22 cellular contexts compared by ENCODE assay signal in the genomic region with DNA sequence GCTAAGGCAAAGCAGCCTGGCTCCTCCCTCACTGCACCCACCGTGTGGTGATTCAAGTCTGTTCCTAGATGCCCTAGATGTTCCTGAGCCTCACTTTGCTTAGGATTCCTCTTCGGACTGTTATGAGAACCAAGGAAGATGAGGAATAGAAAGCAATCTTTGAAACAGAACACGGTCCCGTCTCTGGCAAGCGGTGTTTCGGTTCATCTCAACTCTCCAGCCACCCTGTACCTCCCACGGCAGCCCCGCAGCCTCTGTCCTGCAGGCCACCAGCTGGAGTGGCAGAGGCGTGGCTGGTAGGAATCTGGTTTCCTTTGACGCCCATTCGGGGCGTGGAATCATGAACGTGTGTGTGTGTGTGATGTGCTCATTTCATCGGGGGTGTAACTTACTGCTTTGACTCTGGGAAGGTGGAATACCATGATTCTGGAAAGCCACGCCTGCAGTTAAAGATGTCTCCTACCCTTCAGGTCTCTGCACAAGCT. TPM values are rescaled to one million over a fixed set of nuclear protein-coding genes. Genes with fewer than 3 reads are reported as not detected.
"Had no signal": no experiment of that assay in that cellular context is flagged by ENCODE, and none has a peak within 500 bp of the region (broad histone marks: within the 10 kb centered on the region; RNA-seq: fewer than 3 reads in every experiment).

No MANE protein-coding gene starts in this region.

- H3K27ac Mint-ChIP-seq: activated B cell treated with CpG ODN at 0.5 μM for 24 hours; activated CD4-positive, alpha-beta memory T cell treated with anti-CD3 and anti-CD28 coated beads for 36 hours; activated naive CD8-positive, alpha-beta T cell; immature natural killer cell; natural killer cell treated with Interleukin-12 subunit alpha and Interleukin-12 subunit beta and Interleukin-15 and Interleukin-18, amount 100 ng/mL, for 72 hours; stimulated activated naive CD8-positive, alpha-beta T cell treated with anti-CD3 and anti-CD28 coated beads, Interleukin-15, amount 100 ng/mL, for 72 hours; T-helper 2 cell treated with Interferon-gamma antibody and Interleukin-4, amounts not matched to agents 5 μg/mL and 100 μg/mL, for 36 hours had no signal

- FAIRE-seq: endothelial cell of umbilical vein had no signal

- H3K4me3 ChIP-seq: cardiac muscle cell, esophagus muscularis mucosa, heart right ventricle, mucosa of descending colon, upper lobe of right lung had no signal

- H3K36me3 ChIP-seq: cardiac muscle cell, esophagus muscularis mucosa, heart right ventricle, upper lobe of right lung had no signal

- H3K4me1 ChIP-seq: parathyroid adenoma, upper lobe of right lung had no signal

- H3K27me3 ChIP-seq: heart right ventricle, upper lobe of right lung had no signal

- H3K27me3 Mint-ChIP-seq: activated CD4-positive, alpha-beta memory T cell treated with anti-CD3 and anti-CD28 coated beads for 36 hours; stimulated activated naive CD8-positive, alpha-beta T cell treated with anti-CD3 and anti-CD28 coated beads, Interleukin-15, amount 100 ng/mL, for 72 hours had no signal

- ATAC-seq: mucosa of descending colon; stimulated activated naive CD8-positive, alpha-beta T cell treated with anti-CD3 and anti-CD28 coated beads, Interleukin-15, amount 100 ng/mL, for 72 hours; upper lobe of right lung had no signal

- H3K27ac ChIP-seq: cardiac muscle cell, esophagus muscularis mucosa, heart right ventricle, parathyroid adenoma, upper lobe of right lung had no signal

- H3K9me3 Mint-ChIP-seq: activated B cell treated with CpG ODN at 0.5 μM for 24 hours; activated CD4-positive, alpha-beta memory T cell treated with anti-CD3 and anti-CD28 coated beads for 36 hours; natural killer cell treated with Interleukin-12 subunit alpha and Interleukin-12 subunit beta and Interleukin-15 and Interleukin-18, amount 100 ng/mL, for 72 hours; stimulated activated naive CD8-positive, alpha-beta T cell treated with anti-CD3 and anti-CD28 coated beads, Interleukin-15, amount 100 ng/mL, for 72 hours; T-helper 2 cell treated with Interferon-gamma antibody and Interleukin-4, amounts not matched to agents 5 μg/mL and 100 μg/mL, for 36 hours had no signal

- H3K4me3 Mint-ChIP-seq: activated B cell treated with CpG ODN at 0.5 μM for 24 hours; activated CD4-positive, alpha-beta memory T cell treated with anti-CD3 and anti-CD28 coated beads for 36 hours; activated naive CD8-positive, alpha-beta T cell; immature natural killer cell; natural killer cell treated with Interleukin-12 subunit alpha and Interleukin-12 subunit beta and Interleukin-15 and Interleukin-18, amount 100 ng/mL, for 72 hours; stimulated activated naive CD8-positive, alpha-beta T cell treated with anti-CD3 and anti-CD28 coated beads, Interleukin-15, amount 100 ng/mL, for 72 hours; T-helper 2 cell treated with Interferon-gamma antibody and Interleukin-4, amounts not matched to agents 5 μg/mL and 100 μg/mL, for 36 hours had no signal

- DNase-seq: activated B cell treated with CpG ODN at 0.5 μM for 24 hours; activated CD4-positive, alpha-beta memory T cell treated with anti-CD3 and anti-CD28 coated beads for 36 hours; activated CD4-positive, alpha-beta T cell treated with anti-CD3 and anti-CD28 coated beads for 4 hours; amniotic stem cell; dermis blood vessel endothelial cell; effector memory CD4-positive, alpha-beta T cell; heart right ventricle; immature natural killer cell; kidney glomerular epithelial cell; mesenchymal stem cell; mucosa of descending colon; stimulated activated CD4-positive, alpha-beta T cell treated with anti-CD3 and anti-CD28 coated beads, Interleukin-15, amount 100 ng/mL, for 24 hours; stimulated activated CD4-positive, alpha-beta T cell treated with anti-CD3 and anti-CD28 coated beads, Interleukin-2, amount 100 ng/mL, for 48 hours; stimulated activated naive CD8-positive, alpha-beta T cell treated with anti-CD3 and anti-CD28 coated beads, Interleukin-15, amount 100 ng/mL, for 72 hours; upper lobe of right lung had no signal

- H3K4me1 Mint-ChIP-seq: activated B cell treated with CpG ODN at 0.5 μM for 24 hours; immature natural killer cell; stimulated activated naive CD8-positive, alpha-beta T cell treated with anti-CD3 and anti-CD28 coated beads, Interleukin-15, amount 100 ng/mL, for 72 hours had no signal

- H3K36me3 Mint-ChIP-seq: activated CD4-positive, alpha-beta memory T cell treated with anti-CD3 and anti-CD28 coated beads for 36 hours; activated naive CD8-positive, alpha-beta T cell; immature natural killer cell; natural killer cell treated with Interleukin-12 subunit alpha and Interleukin-12 subunit beta and Interleukin-15 and Interleukin-18, amount 100 ng/mL, for 72 hours had no signal

- H3K9me3 ChIP-seq: esophagus muscularis mucosa, heart right ventricle, mucosa of descending colon, upper lobe of right lung had no signal

RNA-seq across cellular contexts. Expression of a gene that starts 21.3 kb away (rescaled TPM):
- total RNA-seq: activated B cell treated with CpG ODN at 0.5 μM for 24 hours; activated CD4-positive, alpha-beta memory T cell treated with anti-CD3 and anti-CD28 coated beads for 36 hours; natural killer cell treated with Interleukin-12 subunit alpha and Interleukin-12 subunit beta and Interleukin-15 and Interleukin-18, amount 100 ng/mL, for 72 hours had no signal
- polyA plus RNA-seq: immature natural killer cell had no signal
